In genomic region chr7:22703107-22703855, GRCh38 we compare ENCODE assay signal across 5 cellular contexts. TPM values are rescaled to one million over a fixed set of nuclear protein-coding genes. Genes with fewer than 3 reads are reported as not detected.
"Had no signal": no experiment of that assay in that cellular context is flagged by ENCODE, and none has a peak within 500 bp of the region (broad histone marks: within the 10 kb centered on the region; RNA-seq: fewer than 3 reads in every experiment).

No MANE protein-coding gene starts in this region.

RNA-seq across cellular contexts. Expression of gene IL6, which starts 23.7 kb away (rescaled TPM):
- total RNA-seq: cerebellum, liver, neural crest cell, progenitor cell of endocrine pancreas, testis had no signal
